In the genomic region with DNA sequence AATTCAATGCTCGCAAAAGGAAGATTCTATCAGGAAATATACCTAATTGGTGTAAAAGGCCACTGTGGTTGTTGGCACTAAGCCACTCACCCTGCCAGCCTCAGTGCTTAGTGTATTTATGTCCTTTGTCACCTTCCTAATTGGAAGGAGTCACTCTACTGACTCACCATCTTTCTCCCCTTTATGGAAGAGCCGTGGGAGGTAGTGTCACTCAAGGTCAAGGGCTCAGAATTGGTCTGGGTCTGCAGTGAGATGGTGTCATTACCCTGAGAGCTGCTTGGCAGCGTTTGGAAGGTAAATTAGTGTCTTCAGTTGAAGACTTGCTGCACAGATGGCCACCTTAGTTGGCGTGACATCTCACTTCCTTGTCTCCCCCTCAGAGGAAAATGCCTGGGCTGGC, we compare ENCODE assay signal across 17 cellular contexts. TPM values are rescaled to one million over a fixed set of nuclear protein-coding genes. Genes with fewer than 3 reads are reported as not detected.
A peak's percentile ranks its signal among the peaks of the same experiment; 100 is the strongest.
DNase-seq lines count a peak whose midpoint lies in the region; ATAC-seq and TF ChIP-seq lines count a peak whose summit lies in the region.
"Had no signal": no experiment of that assay in that cellular context is flagged by ENCODE, and none has a peak within 500 bp of the region (broad histone marks: within the 10 kb centered on the region; RNA-seq: fewer than 3 reads in every experiment).

No MANE protein-coding gene starts in this region.

- H3K36me3 ChIP-seq in PC-3 (ENCODE audit: low read depth, low read length), result no peaks in the 10 kb centered on the region
- H3K36me3 ChIP-seq in adrenal gland (replicated peaks in 1 of 2), result no peaks in the 10 kb centered on the region
- H3K36me3 ChIP-seq: esophagus muscularis mucosa, sigmoid colon, upper lobe of left lung had no signal

- H3K4me3 Mint-ChIP-seq in activated CD4-positive, alpha-beta T cell treated with anti-CD3 and anti-CD28 coated beads for 36 hours, result no peak overlapping the region
- H3K4me3 Mint-ChIP-seq in nephron progenitor cell, result no peak overlapping the region
- no peak overlapping the region for H3K4me3 Mint-ChIP-seq in natural killer cell
- H3K4me3 Mint-ChIP-seq: memory B cell had no signal

- H3K4me2 ChIP-seq in PC-3 (ENCODE audit: low read length), result no peak overlapping the region

- CTCF ChIA-PET in activated CD4-positive, alpha-beta T cell treated with anti-CD3 and anti-CD28 coated beads for 36 hours (lab: Charles Lee), result interaction anchor here (0.7 to 1.6 kb wide), 2 partner anchors 41 to 110 kb away, joined by 3 read pairs; no protein-coding TSS in a partner anchor
- CTCF ChIA-PET in PC-3 (lab: Charles Lee), result no interaction called here

- H3K79me2 ChIP-seq in PC-3 (ENCODE audit: low read length), result no peaks in the 10 kb centered on the region

- no peaks in the 10 kb centered on the region for H4K20me1 ChIP-seq in PC-3 (ENCODE audit: low read length)

- H3F3A ChIP-seq in PC-3 (ENCODE audit: low read length, unreplicated experiment), result no peaks in the 10 kb centered on the region

- no peak for ATAC-seq in activated CD4-positive, alpha-beta T cell treated with anti-CD3 and anti-CD28 coated beads for 36 hours
- ATAC-seq in PC-3, result no peak
- ATAC-seq in natural killer cell, result no peak

- H3K27ac ChIP-seq in PC-3 (ENCODE audit: low read length) (no peak overlapping the region), adrenal gland (no peak overlapping the region)
- H3K27ac ChIP-seq: dorsolateral prefrontal cortex, esophagus muscularis mucosa, sigmoid colon, upper lobe of left lung had no signal

- intact Hi-C loops in activated CD4-positive, alpha-beta T cell treated with anti-CD3 and anti-CD28 coated beads for 36 hours (cut with DNase I, micrococcal nuclease), result loop anchor here in 1 of 2 experiments (10.0 kb wide), 2 partner anchors 138 to 328 kb away; no protein-coding TSS in a partner anchor
- intact Hi-C loops in PC-3 (cut with micrococcal nuclease) (no loop called here), adrenal gland (cut with DNase I) (loop anchor here in 1 of 2 donors (10.0 kb wide), 2 partner anchors 138 to 328 kb away; no protein-coding TSS in a partner anchor), natural killer cell (cut with micrococcal nuclease) (no loop called here)

- peaks cover 11% of the 10 kb centered on the region for H3K4me1 ChIP-seq in PC-3 (ENCODE audit: insufficient read depth, low read length)
- H3K4me1 ChIP-seq in adrenal gland (replicated peaks in 1 of 2), result peaks cover 6 to 10% of the 10 kb centered on the region in 2 donors

- H3K9ac ChIP-seq in PC-3 (ENCODE audit: low read length), result no peak overlapping the region

- no peak for TF ChIP-seq POLR2A in adrenal gland (IDR thresholded peaks at IDR 0.05)

- peak; percentile 34 for DNase-seq in activated CD4-positive, alpha-beta T cell treated with anti-CD3 and anti-CD28 coated beads for 36 hours
- DNase-seq in activated CD4-positive, alpha-beta T cell treated with anti-CD3 and anti-CD28 coated beads, Interleukin-2, amount 50 U/mL, for 4 hours, result no peak
- DNase-seq in H4 (ENCODE audit: low spot score), result peak; percentile 30
- DNase-seq in PC-3, result peak; percentile 5
- no peak for DNase-seq in nephron progenitor cell
- DNase-seq in AML-193 (lab: John Stamatoyannopoulos, UW), result no peak
- DNase-seq in adrenal gland, result no peak
- no peak for DNase-seq in natural killer cell
- DNase-seq: activated effector memory CD4-positive, alpha-beta T cell treated with anti-CD3 and anti-CD28 coated beads, Interleukin-2, amount 50 U/mL, for 16 hours; dorsolateral prefrontal cortex; NCI-H1436; NCI-H82; SHP77 treated with DMSO at 0.1 percent for 48 hours; sigmoid colon; upper lobe of left lung had no signal

- H3K27me3 ChIP-seq in PC-3 (ENCODE audit: low read length), result no peaks in the 10 kb centered on the region
- no peaks in the 10 kb centered on the region for H3K27me3 ChIP-seq in adrenal gland
- H3K27me3 ChIP-seq: dorsolateral prefrontal cortex, esophagus muscularis mucosa, sigmoid colon, upper lobe of left lung had no signal

- TF ChIP-seq CTCF in PC-3 (conservative IDR thresholded peaks at IDR 0.05; ENCODE audit: low read depth, low read length) (no peak), nephron progenitor cell (IDR thresholded peaks at IDR 0.05) (no peak), adrenal gland (IDR thresholded peaks at IDR 0.05) (no peak), natural killer cell (IDR thresholded peaks at IDR 0.05) (no peak)

- no peak overlapping the region for H3K4me3 ChIP-seq in PC-3 (ENCODE audit: low read length)
- no peak overlapping the region for H3K4me3 ChIP-seq in adrenal gland
- H3K4me3 ChIP-seq: dorsolateral prefrontal cortex, esophagus muscularis mucosa, sigmoid colon, upper lobe of left lung had no signal

- H3K4me1 Mint-ChIP-seq in activated CD4-positive, alpha-beta T cell treated with anti-CD3 and anti-CD28 coated beads for 36 hours, result peaks cover 24% of the 10 kb centered on the region
- H3K4me1 Mint-ChIP-seq in nephron progenitor cell, result peaks cover 63% of the 10 kb centered on the region
- H3K4me1 Mint-ChIP-seq in natural killer cell, result peaks cover 20 to 24% of the 10 kb centered on the region in 2 donors

- H3K9me3 Mint-ChIP-seq in activated CD4-positive, alpha-beta T cell treated with anti-CD3 and anti-CD28 coated beads for 36 hours (ENCODE audit: low read depth), result no peaks in the 10 kb centered on the region
- peaks cover 3% of the 10 kb centered on the region for H3K9me3 Mint-ChIP-seq in nephron progenitor cell
- no peaks in the 10 kb centered on the region for H3K9me3 Mint-ChIP-seq in natural killer cell
- H3K9me3 Mint-ChIP-seq: memory B cell had no signal

- no TSS peak for BruUV-seq in PC-3 (replicated peaks; lab: Mats Ljungman, UMichigan)

- no peaks in the 10 kb centered on the region for H3K36me3 Mint-ChIP-seq in activated CD4-positive, alpha-beta T cell treated with anti-CD3 and anti-CD28 coated beads for 36 hours (ENCODE audit: low read depth)
- no peaks in the 10 kb centered on the region for H3K36me3 Mint-ChIP-seq in nephron progenitor cell (ENCODE audit: low read depth)
- no peaks in the 10 kb centered on the region for H3K36me3 Mint-ChIP-seq in natural killer cell
- H3K36me3 Mint-ChIP-seq: memory B cell had no signal

- H2AFZ ChIP-seq in PC-3 (ENCODE audit: low read length), result no peak overlapping the region

- no peaks in the 10 kb centered on the region for H3K9me2 ChIP-seq in PC-3 (replicated peaks; ENCODE audit: low read length)

- no peak overlapping the region for H3K27ac Mint-ChIP-seq in activated CD4-positive, alpha-beta T cell treated with anti-CD3 and anti-CD28 coated beads for 36 hours
- H3K27ac Mint-ChIP-seq in nephron progenitor cell (peak overlapping the region; percentile 70), natural killer cell (no peak overlapping the region)
- H3K27ac Mint-ChIP-seq: memory B cell had no signal

- POLR2A ChIA-PET in activated CD4-positive, alpha-beta T cell treated with anti-CD3 and anti-CD28 coated beads for 36 hours (lab: Charles Lee), result interaction anchor here (0.6 kb wide), 1 partner anchor 485 kb away, joined by 3 read pairs; no protein-coding TSS in a partner anchor
- POLR2A ChIA-PET in PC-3 (lab: Charles Lee; ENCODE audit: unreplicated experiment), result no interaction called here

- 71 to 75% (median 74%) methylated on average over 4 of the region's 4 CpGs for WGBS in adrenal gland, 4 donors

- peaks cover 5% of the 10 kb centered on the region for H3K27me3 Mint-ChIP-seq in activated CD4-positive, alpha-beta T cell treated with anti-CD3 and anti-CD28 coated beads for 36 hours
- H3K27me3 Mint-ChIP-seq in nephron progenitor cell (ENCODE audit: low read depth, poor library complexity) (peaks cover 9% of the 10 kb centered on the region), natural killer cell (ENCODE audit: low read depth in 2 of 2) (peaks cover 20 to 26% of the 10 kb centered on the region in 2 donors)

- H3K9me3 ChIP-seq in PC-3 (ENCODE audit: low read length) (no peaks in the 10 kb centered on the region), adrenal gland (replicated peaks in 1 of 3) (no peaks in the 10 kb centered on the region)
- H3K9me3 ChIP-seq: esophagus muscularis mucosa, sigmoid colon, upper lobe of left lung had no signal

RNA-seq across cellular contexts. Expression of a gene that starts 41.7 kb away (rescaled TPM):
- total RNA-seq in activated CD4-positive, alpha-beta T cell treated with anti-CD3 and anti-CD28 coated beads for 36 hours, result 10 to 100 TPM; 19.4 to 22.8 TPM
- 13.0 and 16.5 TPM in 2 replicates for total RNA-seq in H4 (2014; rRNA removed; shearing (Covaris generic))
- 21.2 and 31.5 TPM in 2 replicates for total RNA-seq in PC-3 (2014; rRNA removed)
- 10 to 100 TPM; 11.5 to 24.4 (median 16.0) TPM for total RNA-seq in adrenal gland
- 10 to 100 TPM in 2 of 3 donors, 1 to 10 TPM in 1; 8.6 to 14.4 (median 10.5) TPM for polyA plus RNA-seq in adrenal gland
- 10 to 100 TPM; 24.2 to 27.3 (median 25.7) TPM for total RNA-seq in natural killer cell

Comparison
In these comparisons a context has a peak if more than half of its experiments do, and no peak if none do; other contexts are left out.
1. DNase-seq: peak in activated CD4-positive, alpha-beta T cell treated with anti-CD3 and anti-CD28 coated beads for 36 hours (single experiment), H4 (single experiment) and PC-3 (single experiment); none in activated CD4-positive, alpha-beta T cell treated with anti-CD3 and anti-CD28 coated beads, Interleukin-2, amount 50 U/mL, for 4 hours (0 of 2), nephron progenitor cell (single experiment), AML-193 (0 of 2), adrenal gland (0 of 7) and natural killer cell (single experiment).